10 cellular contexts compared by ENCODE assay signal in the genomic region with DNA sequence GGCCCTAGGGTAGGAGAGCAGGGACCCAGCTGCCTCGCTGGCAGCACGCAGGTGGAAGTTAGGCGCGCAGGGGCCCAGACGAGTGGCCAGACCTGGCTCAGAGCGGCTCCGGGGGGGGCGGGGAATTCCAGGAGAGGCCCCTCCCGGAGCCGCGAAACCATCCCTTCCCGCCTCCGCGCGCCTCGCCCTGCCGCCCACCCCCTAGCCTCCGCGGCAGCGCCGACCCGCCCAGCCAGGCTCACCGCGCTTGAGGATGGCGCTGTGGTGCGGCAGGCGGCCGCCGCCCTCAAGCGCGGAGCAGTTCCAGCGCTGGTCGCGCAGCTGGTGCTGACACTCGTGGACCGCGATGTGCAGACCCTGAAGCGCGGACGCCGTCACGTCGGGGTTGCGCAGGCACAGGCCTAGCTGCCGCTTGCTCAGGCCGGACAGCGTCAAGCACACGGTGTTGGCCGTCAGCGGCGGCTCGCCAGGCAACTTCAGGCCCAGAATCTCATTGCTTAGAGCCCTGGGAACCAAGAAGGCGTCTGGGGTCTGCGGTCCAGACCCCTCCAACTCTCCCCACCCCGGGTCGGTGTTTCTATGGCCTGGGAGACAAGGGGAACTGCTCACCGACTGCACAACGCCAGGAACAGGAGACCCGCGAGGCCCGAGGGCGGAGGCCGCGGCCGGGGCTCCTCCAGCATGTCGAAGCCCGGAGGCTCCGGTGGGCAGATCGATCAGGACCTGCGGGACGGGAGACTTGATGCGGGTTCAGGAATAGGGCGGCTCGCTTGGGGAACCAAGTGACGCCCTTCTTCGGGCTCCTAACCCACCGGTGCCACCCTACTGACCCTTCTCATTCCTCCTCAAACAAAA. TPM values are rescaled to one million over a fixed set of nuclear protein-coding genes. Genes with fewer than 3 reads are reported as not detected.
DNase-seq lines count a peak whose midpoint lies in the region; ATAC-seq and TF ChIP-seq lines count a peak whose summit lies in the region.
"Had no signal": no experiment of that assay in that cellular context is flagged by ENCODE, and none has a peak within 500 bp of the region (broad histone marks: within the 10 kb centered on the region; RNA-seq: fewer than 3 reads in every experiment).

No MANE protein-coding gene starts in this region.

- H3K4me3 ChIP-seq in left lung = no peak overlapping the region
- H3K4me3 ChIP-seq in tibial nerve = peak overlapping the region; percentile 10 to 39 (median 21)
- H3K4me3 ChIP-seq: SJSA1 had no signal

- H3K9me3 ChIP-seq in left lung = no peaks in the 10 kb centered on the region
- no peaks in the 10 kb centered on the region for H3K9me3 ChIP-seq in tibial nerve
- H3K9me3 ChIP-seq: SJSA1 had no signal

- ATAC-seq in activated naive CD4-positive, alpha-beta T cell treated with anti-CD3 and anti-CD28 coated beads, Interleukin-2, amount 50 U/mL, for 72 hours = peak; percentile 24 to 58
- ATAC-seq in left lung = peak; percentile 58

- H3K27ac ChIP-seq in left lung (no peak overlapping the region), tibial nerve (no peak overlapping the region)
- H3K27ac ChIP-seq: SJSA1 had no signal

- H3K36me3 Mint-ChIP-seq in activated naive CD4-positive, alpha-beta T cell treated with anti-CD3 and anti-CD28 coated beads, Interleukin-2, amount 50 U/mL, for 72 hours = no peaks in the 10 kb centered on the region

- TF ChIP-seq CTCF in left lung (IDR thresholded peaks at IDR 0.05) = no peak
- no peak for TF ChIP-seq CTCF in tibial nerve (IDR thresholded peaks at IDR 0.05)

- H3K9me3 Mint-ChIP-seq in activated naive CD4-positive, alpha-beta T cell treated with anti-CD3 and anti-CD28 coated beads, Interleukin-2, amount 50 U/mL, for 72 hours = no peaks in the 10 kb centered on the region

- DNase-seq in activated effector memory CD4-positive, alpha-beta T cell treated with anti-CD3 and anti-CD28 coated beads, Interleukin-2, amount 50 U/mL, for 16 hours = peak; percentile 79
- DNase-seq in activated effector memory CD4-positive, alpha-beta T cell treated with Interleukin-2 at 50 U/mL for 16 hours = no peak
- no peak for DNase-seq in activated naive CD4-positive, alpha-beta T cell treated with anti-CD3 and anti-CD28 coated beads, Interleukin-2, amount 50 U/mL, for 72 hours (ENCODE audit: low spot score in 2 of 2)
- DNase-seq in left lung (peak in 1 of 2 donors; percentile 79), tibial nerve (ENCODE audit: low spot score in 2 of 2) (no peak), NCI-H774 (lab: John Stamatoyannopoulos, UW) (no peak), NCI-H1694 (lab: John Stamatoyannopoulos, UW) (no peak), NCI-H1092 (lab: John Stamatoyannopoulos, UW) (no peak)

- intact Hi-C loops in left lung (cut with DNase I) = no loop called here

- 19 to 28% methylated on average over 13 to 51 of the region's 77 CpGs for WGBS in tibial nerve, 2 donors

- no peak for TF ChIP-seq POLR2A in tibial nerve (IDR thresholded peaks at IDR 0.05)

- H3K36me3 ChIP-seq in left lung = no peaks in the 10 kb centered on the region
- no peaks in the 10 kb centered on the region for H3K36me3 ChIP-seq in tibial nerve
- H3K36me3 ChIP-seq: SJSA1 had no signal

- H3K4me1 ChIP-seq in left lung (peaks cover 12 to 45% of the 10 kb centered on the region in 2 donors), tibial nerve (peaks cover 0 to 55% (median 19%) of the 10 kb centered on the region in 4 donors)

- H3K27me3 ChIP-seq in left lung (peaks cover 44 to 64% of the 10 kb centered on the region in 2 donors), tibial nerve (peaks cover 0 to 64% of the 10 kb centered on the region in 2 donors)

- no peak overlapping the region for H3K27ac Mint-ChIP-seq in activated naive CD4-positive, alpha-beta T cell treated with anti-CD3 and anti-CD28 coated beads, Interleukin-2, amount 50 U/mL, for 72 hours

- no peak for TF ChIP-seq EP300 in tibial nerve (IDR thresholded peaks at IDR 0.05)

RNA-seq across cellular contexts. Expression of gene WNT10B, which starts 1.5 kb away (rescaled TPM):
- 1 to 10 TPM in 1 of 2 donors, not detected in 1; 1.4 TPM for total RNA-seq in activated naive CD4-positive, alpha-beta T cell treated with anti-CD3 and anti-CD28 coated beads, Interleukin-2, amount 50 U/mL, for 72 hours
- total RNA-seq in left lung (under 1 TPM; 0.15 to 0.58 TPM), tibial nerve (10 to 100 TPM in 1 of 4 donors, 1 to 10 TPM in 2, under 1 TPM in 1; 0.60 to 11.0 (median 3.6) TPM)
- total RNA-seq: glomerular endothelial cell had no signal

RNA-seq across cellular contexts. Expression of gene WNT1, which starts 8.0 kb away (rescaled TPM):
- total RNA-seq in activated naive CD4-positive, alpha-beta T cell treated with anti-CD3 and anti-CD28 coated beads, Interleukin-2, amount 50 U/mL, for 72 hours = under 1 TPM in 1 of 2 donors, not detected in 1; 0.27 TPM
- total RNA-seq in left lung = not detected
- total RNA-seq in tibial nerve = not detected
- total RNA-seq: glomerular endothelial cell, SJSA1 had no signal

RNA-seq across cellular contexts. Expression of gene ARF3, which starts 12.8 kb away (rescaled TPM):
- total RNA-seq in activated naive CD4-positive, alpha-beta T cell treated with anti-CD3 and anti-CD28 coated beads, Interleukin-2, amount 50 U/mL, for 72 hours = 100 to 1,000 TPM in 1 of 2 donors, 10 to 100 TPM in 1; 49.7 to 132 TPM
- total RNA-seq in left lung = 100 to 1,000 TPM; 184 to 186 TPM
- 10 to 100 TPM; 45.3 to 55.2 (median 49.3) TPM for total RNA-seq in tibial nerve

RNA-seq across cellular contexts. Expression of gene DDN, which starts 29.1 kb away (rescaled TPM):
- total RNA-seq in activated naive CD4-positive, alpha-beta T cell treated with anti-CD3 and anti-CD28 coated beads, Interleukin-2, amount 50 U/mL, for 72 hours = 1 to 10 TPM in 1 of 2 donors, under 1 TPM in 1; 0.07 to 1.1 TPM
- total RNA-seq in left lung = under 1 TPM; 0.06 to 0.08 TPM
- total RNA-seq in tibial nerve = not detected

RNA-seq across cellular contexts. Expression of gene FKBP11, which starts 44.8 kb away (rescaled TPM):
- total RNA-seq in activated naive CD4-positive, alpha-beta T cell treated with anti-CD3 and anti-CD28 coated beads, Interleukin-2, amount 50 U/mL, for 72 hours = 10 to 100 TPM; 31.6 to 68.6 TPM
- total RNA-seq in left lung = 10 to 100 TPM; 51.6 to 87.4 TPM
- 10 to 100 TPM in 2 of 4 donors, 1 to 10 TPM in 2; 6.1 to 13.6 (median 10.7) TPM for total RNA-seq in tibial nerve

Comparison
In these comparisons a context has a peak if more than half of its experiments do, and no peak if none do; other contexts are left out.
1. H3K4me3 ChIP-seq: peak in tibial nerve (4 of 4); none in left lung (0 of 2).